In genomic region chr19:41702208-41702651, GRCh38 we compare ENCODE assay signal across 18 cellular contexts. TPM values are rescaled to one million over a fixed set of nuclear protein-coding genes. Genes with fewer than 3 reads are reported as not detected.
DNase-seq lines count a peak whose midpoint lies in the region; ATAC-seq and TF ChIP-seq lines count a peak whose summit lies in the region.
"Had no signal": no experiment of that assay in that cellular context is flagged by ENCODE, and none has a peak within 500 bp of the region (broad histone marks: within the 10 kb centered on the region; RNA-seq: fewer than 3 reads in every experiment).

No MANE protein-coding gene starts in this region.

- no peak for TF ChIP-seq CTCF in AG04449 (IDR thresholded peaks at IDR 0.05; ENCODE audit: insufficient read depth, low read length, missing control alignments)

- H3K4me3 ChIP-seq in AG04449 (ENCODE audit: low read depth, low read length) = no peak overlapping the region
- no peak overlapping the region for H3K4me3 ChIP-seq in adipocyte (ENCODE audit: low read length)
- no peak overlapping the region for H3K4me3 ChIP-seq in H7 (ENCODE audit: insufficient read depth, low read depth, low read length)
- H3K4me3 ChIP-seq: transverse colon had no signal

- H3K36me3 ChIP-seq in adipocyte (ENCODE audit: control insufficient read depth, insufficient read depth, low read length, severe bottlenecking) (no peaks in the 10 kb centered on the region), H7 (replicated peaks; ENCODE audit: control insufficient read depth, insufficient read depth, low read length) (no peaks in the 10 kb centered on the region)
- H3K36me3 ChIP-seq: transverse colon had no signal

- POLR2A ChIA-PET in AG04449 (lab: Yijun Ruan, JAX) = no interaction called here

- peaks cover 25% of the 10 kb centered on the region for H3K27me3 ChIP-seq in adipocyte (replicated peaks; ENCODE audit: control insufficient read depth, insufficient read depth, low read length)
- H3K27me3 ChIP-seq in H7 (ENCODE audit: control insufficient read depth, insufficient read depth, low read length) = no peaks in the 10 kb centered on the region

- CTCF ChIA-PET in AG04449 (lab: Yijun Ruan, JAX) = interaction anchor here (1.4 kb wide), 1 partner anchor 11 kb away, joined by 3 read pairs; no protein-coding TSS in a partner anchor

- ATAC-seq in HG03159 (IDR thresholded peaks at IDR 0.05; ENCODE audit: unreplicated experiment) = no peak
- ATAC-seq: stimulated activated effector memory CD8-positive, alpha-beta T cell treated with anti-CD3 and anti-CD28 coated beads, Interleukin-12 subunit alpha, Interleukin-12 subunit beta, amount 100 ng/mL, for 72 hours had no signal

- peaks cover 10% of the 10 kb centered on the region for H3K4me1 ChIP-seq in adipocyte (ENCODE audit: control insufficient read depth, insufficient read depth, low read length)

- H3K9me3 ChIP-seq in adipocyte (ENCODE audit: control insufficient read depth, low read length) = no peaks in the 10 kb centered on the region
- H3K9me3 ChIP-seq: transverse colon had no signal

- no peak overlapping the region for H3K9ac ChIP-seq in adipocyte (ENCODE audit: low read length)

- DNase-seq in AG04449 (ENCODE audit: low read depth, low spot score) (peak; percentile 4), HS-27A (ENCODE audit: low read depth) (peak; percentile 27), adipocyte (ENCODE audit: low read depth) (peak; percentile 2), foreskin melanocyte (peak; percentile 3), NCI-H748 (lab: John Stamatoyannopoulos, UW; ENCODE audit: unreplicated experiment) (no peak), H7 (no peak)
- no peak for DNase-seq in activated naive CD4-positive, alpha-beta T cell treated with Interleukin-2 at 50 U/mL for 16 hours
- DNase-seq: caudate nucleus, glutamatergic neuron, immature natural killer cell, NCI-H524 had no signal

RNA-seq across cellular contexts. Expression of gene CEACAM5, which starts 6.2 kb away (rescaled TPM):
- not detected in 2 replicates for total RNA-seq in H7 (2014; rRNA removed; shearing (Covaris generic))
- total RNA-seq: H9; mesothelial cell of epicardium; skeletal muscle tissue; T-helper 1 cell treated with Interleukin-12 subunit alpha and Interleukin-12 subunit beta and Interleukin-4 antibody, amounts not matched to agents 30 ng/mL and 1 ng/mL, for 36 hours had no signal

RNA-seq across cellular contexts. Expression of gene CEACAM7, which starts 14.2 kb away (rescaled TPM):
- not detected in 2 replicates for total RNA-seq in H7 (2014; rRNA removed; shearing (Covaris generic))
- total RNA-seq: H9; mesothelial cell of epicardium; skeletal muscle tissue; T-helper 1 cell treated with Interleukin-12 subunit alpha and Interleukin-12 subunit beta and Interleukin-4 antibody, amounts not matched to agents 30 ng/mL and 1 ng/mL, for 36 hours had no signal

RNA-seq across cellular contexts. Expression of gene CEACAM6, which starts 53.1 kb away (rescaled TPM):
- total RNA-seq in H7 (2014; rRNA removed; shearing (Covaris generic)) = not detected in 2 replicates
- total RNA-seq: H9; mesothelial cell of epicardium; T-helper 1 cell treated with Interleukin-12 subunit alpha and Interleukin-12 subunit beta and Interleukin-4 antibody, amounts not matched to agents 30 ng/mL and 1 ng/mL, for 36 hours had no signal

Comparison
In these comparisons a context has a peak if more than half of its experiments do, and no peak if none do; other contexts are left out.
1. DNase-seq: peak in AG04449 (single experiment), HS-27A (single experiment), adipocyte (single experiment) and foreskin melanocyte (single experiment); none in NCI-H748 (single experiment), H7 (single experiment) and activated naive CD4-positive, alpha-beta T cell treated with Interleukin-2 at 50 U/mL for 16 hours (single experiment).